1 cellular context compared by ENCODE assay signal in genomic region chr4:182969651-182970279, GRCh38.
A peak's percentile ranks its signal among the peaks of the same experiment; 100 is the strongest.
TF ChIP-seq lines count a peak whose summit lies in the region.

No MANE protein-coding gene starts in this region.

TF ChIP-seq in K562, 482 proteins besides CTCF, POLR2A, EP300 and RAD21 (continued from another document and continues in another):
- TF ChIP-seq SMARCE1 (IDR thresholded peaks at IDR 0.05) (peak; percentile 90), BRD4 (IDR thresholded peaks at IDR 0.05) (no peak), RFX1 (IDR thresholded peaks at IDR 0.05) (no peak), TBL1XR1 (IDR thresholded peaks at IDR 0.05; ENCODE audit: low read length in 2 of 2) (peak in 1 of 2 experiments; percentile 39; a peak in 1 of 4 replicates), TAL1 (IDR thresholded peaks at IDR 0.05) (peak; percentile 75), ZNF699 (CRISPR knock-in tag; IDR thresholded peaks at IDR 0.05; ENCODE audit: insufficient replicate concordance) (no peak), ARNT (IDR thresholded peaks at IDR 0.05) (0 out of 4 replicates have a peak, but pooled peaks of 1 of the 2 experiments have one; percentile 10), COPS2 (conservative IDR thresholded peaks at IDR 0.05) (no peak), NCOR1 (IDR thresholded peaks at IDR 0.05) (peak; percentile 76), JUND (IDR thresholded peaks at IDR 0.05; ENCODE audit: borderline replicate concordance, low read depth, low read length) (peak; percentile 25; the same call in 1 of the 2 replicates), JUND (tag; IDR thresholded peaks at IDR 0.05; ENCODE audit: borderline replicate concordance, low read depth, low read length) (no peak; the same call in 2 of the 3 replicates), SOX6 (IDR thresholded peaks at IDR 0.05) (peak; percentile 48; the same call in 1 of the 2 replicates), TEAD4 (IDR thresholded peaks at IDR 0.05; ENCODE audit: low read length) (peak; percentile 87), TEAD4 (CRISPR knock-in tag; IDR thresholded peaks at IDR 0.05; ENCODE audit: borderline replicate concordance) (no peak), MTA2 (IDR thresholded peaks at IDR 0.05; ENCODE audit: low read depth) (peak; percentile 72), ZNF407 (IDR thresholded peaks at IDR 0.05; ENCODE audit: low read depth) (no peak), FOXM1 (IDR thresholded peaks at IDR 0.05; ENCODE audit: low read depth) (0 out of 2 replicates have a peak, but pooled peaks have one; percentile 23), FOXM1 (CRISPR knock-in tag; IDR thresholded peaks at IDR 0.05; ENCODE audit: low read depth) (no peak), VEZF1 (CRISPR knock-in tag; IDR thresholded peaks at IDR 0.05) (no peak), SRF (CRISPR knock-in tag; IDR thresholded peaks at IDR 0.05) (no peak), TAF1 (IDR thresholded peaks at IDR 0.05; ENCODE audit: control insufficient read depth, extremely low read depth, insufficient read depth, low read length, severe bottlenecking) (peak; percentile 14), ZNF75A (CRISPR knock-in tag; IDR thresholded peaks at IDR 0.05) (no peak), ZNF551 (CRISPR knock-in tag; IDR thresholded peaks at IDR 0.05) (no peak), FOXP4 (CRISPR knock-in tag; IDR thresholded peaks at IDR 0.05; ENCODE audit: borderline replicate concordance) (no peak), MYC (IDR thresholded peaks at IDR 0.05; ENCODE audit: low read depth, low read length) (0 out of 2 replicates have a peak, but pooled peaks have one; percentile 16), MYC (CRISPR knock-in tag; IDR thresholded peaks at IDR 0.05; ENCODE audit: borderline replicate concordance, low read depth) (no peak), SMAD4 (CRISPR knock-in tag; conservative IDR thresholded peaks at IDR 0.05) (0 out of 2 replicates have a peak, but pooled peaks have one; percentile 36), MAFK (IDR thresholded peaks at IDR 0.05; ENCODE audit: low read length) (peak; percentile 50; the same call in 1 of the 2 replicates), ATF4 (CRISPR knock-in tag; IDR thresholded peaks at IDR 0.05) (peak; percentile 10; the same call in 1 of the 2 replicates), SPI1 (IDR thresholded peaks at IDR 0.05; ENCODE audit: borderline replicate concordance, low read depth, low read length) (peak; percentile 100), MYBL2 (IDR thresholded peaks at IDR 0.05; ENCODE audit: low read depth) (no peak), MYBL2 (CRISPR knock-in tag; IDR thresholded peaks at IDR 0.05; ENCODE audit: borderline replicate concordance) (no peak), SMARCC2 (IDR thresholded peaks at IDR 0.05; ENCODE audit: low read depth) (peak; percentile 78), NFE2 (IDR thresholded peaks at IDR 0.05; ENCODE audit: low read depth) (peak; percentile 63), HDAC8 (tag; IDR thresholded peaks at IDR 0.05) (0 out of 2 replicates have a peak, but pooled peaks have one; percentile 18), MEIS2 (IDR thresholded peaks at IDR 0.05; ENCODE audit: partially characterized antibody) (peak; percentile 83), ARID1B (IDR thresholded peaks at IDR 0.05) (peak; percentile 95), ZNF589 (CRISPR knock-in tag; IDR thresholded peaks at IDR 0.05; ENCODE audit: low read depth) (peak; percentile 57), RFX7 (CRISPR knock-in tag; IDR thresholded peaks at IDR 0.05) (no peak), ZNF121 (CRISPR knock-in tag; conservative IDR thresholded peaks at IDR 0.05) (no peak), TRIM24 (IDR thresholded peaks at IDR 0.05) (peak; percentile 27 to 68; a peak in 1 of 4 replicates), ARID3A (IDR thresholded peaks at IDR 0.05; ENCODE audit: borderline replicate concordance, low read depth, low read length) (no peak), L3MBTL2 (IDR thresholded peaks at IDR 0.05) (peak; percentile 53; the same call in 1 of the 2 replicates), STAT5A (IDR thresholded peaks at IDR 0.05; ENCODE audit: borderline replicate concordance, low read length) (peak; percentile 69), ZBTB2 (IDR thresholded peaks at IDR 0.05) (no peak), XRCC5 (IDR thresholded peaks at IDR 0.05; ENCODE audit: low read depth, low read length) (no peak), TFAP4 (CRISPR knock-in tag; IDR thresholded peaks at IDR 0.05; ENCODE audit: borderline replicate concordance) (peak; percentile 18; the same call in 1 of the 2 replicates), ZNF507 (tag; conservative IDR thresholded peaks at IDR 0.05) (no peak), ZNF282 (CRISPR knock-in tag; IDR thresholded peaks at IDR 0.05) (no peak), EZH2 (IDR thresholded peaks at IDR 0.05; ENCODE audit: borderline replicate concordance, low read depth, low read length) (no peak), HNRNPL (IDR thresholded peaks at IDR 0.05; ENCODE audit: low read depth, low read length) (no peak), IRF1 (CRISPR knock-in tag; IDR thresholded peaks at IDR 0.05; ENCODE audit: borderline replicate concordance) (no peak), PHF8 (IDR thresholded peaks at IDR 0.05; ENCODE audit: borderline replicate concordance, low read length) (peak; percentile 16; the same call in 1 of the 2 replicates)
